Comparison of ENCODE assay signal across 1 cellular context in the genomic region with DNA sequence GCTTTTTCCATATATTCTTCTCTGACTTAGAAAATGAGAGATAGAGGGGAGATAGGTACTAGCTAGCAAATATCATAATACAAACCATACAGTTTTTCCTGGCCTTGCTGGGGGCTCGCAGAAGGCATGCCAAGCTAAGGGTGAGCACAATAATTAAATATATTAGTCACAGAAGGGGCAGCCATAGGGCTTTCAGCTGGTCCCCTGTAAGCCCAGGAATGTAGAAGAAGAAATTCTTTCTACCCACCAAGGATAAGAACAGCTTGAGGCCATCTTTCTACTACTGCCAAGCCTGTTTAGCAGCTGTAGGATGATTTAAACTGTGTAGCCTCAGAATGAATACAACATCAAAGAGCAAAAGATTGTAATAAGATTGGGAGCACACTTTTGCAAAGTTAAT.
TF ChIP-seq lines count a peak whose summit lies in the region.

No MANE protein-coding gene starts in this region.

TF ChIP-seq in WTC11, 78 proteins besides CTCF, POLR2A, EP300 and RAD21 (continued from another document):
- TF ChIP-seq, protein P1, sequence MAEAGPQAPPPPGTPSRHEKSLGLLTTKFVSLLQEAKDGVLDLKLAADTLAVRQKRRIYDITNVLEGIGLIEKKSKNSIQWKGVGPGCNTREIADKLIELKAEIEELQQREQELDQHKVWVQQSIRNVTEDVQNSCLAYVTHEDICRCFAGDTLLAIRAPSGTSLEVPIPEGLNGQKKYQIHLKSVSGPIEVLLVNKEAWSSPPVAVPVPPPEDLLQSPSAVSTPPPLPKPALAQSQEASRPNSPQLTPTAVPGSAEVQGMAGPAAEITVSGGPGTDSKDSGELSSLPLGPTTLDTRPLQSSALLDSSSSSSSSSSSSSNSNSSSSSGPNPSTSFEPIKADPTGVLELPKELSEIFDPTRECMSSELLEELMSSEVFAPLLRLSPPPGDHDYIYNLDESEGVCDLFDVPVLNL (CRISPR knock-in tag; IDR thresholded peaks at IDR 0.05; ENCODE audit: borderline replicate concordance, low read depth), result no peak
- TF ChIP-seq RORB (CRISPR knock-in tag; IDR thresholded peaks at IDR 0.05), result no peak
- no peak for TF ChIP-seq FOXK1 (CRISPR knock-in tag; IDR thresholded peaks at IDR 0.05)
- TF ChIP-seq GABPB1 (CRISPR knock-in tag; IDR thresholded peaks at IDR 0.05), result no peak
- TF ChIP-seq ZNF416 (CRISPR knock-in tag; IDR thresholded peaks at IDR 0.05), result no peak
